ENCODE assay signal across 17 cellular contexts in genomic region chr10:46263831-46264268, GRCh38. TPM values are rescaled to one million over a fixed set of nuclear protein-coding genes. Genes with fewer than 3 reads are reported as not detected.
DNase-seq lines count a peak whose midpoint lies in the region; ATAC-seq and TF ChIP-seq lines count a peak whose summit lies in the region.
"Had no signal": no experiment of that assay in that cellular context is flagged by ENCODE, and none has a peak within 500 bp of the region (broad histone marks: within the 10 kb centered on the region; RNA-seq: fewer than 3 reads in every experiment).

No MANE protein-coding gene starts in this region.

- POLR2A ChIA-PET in activated CD4-positive, alpha-beta memory T cell treated with anti-CD3 and anti-CD28 coated beads for 36 hours (lab: Charles Lee), result no interaction called here
- POLR2A ChIA-PET in activated CD4-positive, alpha-beta memory T cell treated with anti-CD3 and anti-CD28 coated beads, Interleukin-2, amount 10 ng/mL, durations not matched to agents 7 days and 5 days (lab: Charles Lee), result no interaction called here

- peaks cover 27% of the 10 kb centered on the region for H3K4me1 Mint-ChIP-seq in activated CD4-positive, alpha-beta memory T cell treated with anti-CD3 and anti-CD28 coated beads for 36 hours (ENCODE audit: low read depth)
- H3K4me1 Mint-ChIP-seq in activated CD4-positive, alpha-beta memory T cell treated with anti-CD3 and anti-CD28 coated beads, Interleukin-2, amount 10 ng/mL, durations not matched to agents 7 days and 5 days, result peaks cover 8% of the 10 kb centered on the region
- peaks cover 15 to 68% (median 37%) of the 10 kb centered on the region in 4 donors for H3K4me1 Mint-ChIP-seq in CD4-positive, CD25-positive, alpha-beta regulatory T cell

- no peak overlapping the region for H3K4me2 ChIP-seq in neuronal stem cell (ENCODE audit: insufficient read depth, low read length, poor library complexity, severe bottlenecking)
- H3K4me2 ChIP-seq: PC-9 had no signal

- H3K23ac ChIP-seq in neuronal stem cell (ENCODE audit: low read depth, low read length, poor library complexity), result no peak overlapping the region

- no peaks in the 10 kb centered on the region for H3K27me3 ChIP-seq in CD4-positive, CD25-positive, alpha-beta regulatory T cell (ENCODE audit: control insufficient read depth, insufficient read depth, low read length)
- peaks cover 0 to 3% (median 0%) of the 10 kb centered on the region in 3 experiments for H3K27me3 ChIP-seq in neuronal stem cell (ENCODE audit: control insufficient read depth in 3 of 3, insufficient read depth in 3 of 3, low read depth in 1 of 3, low read length in 3 of 3)

- no peak overlapping the region for H4K91ac ChIP-seq in neuronal stem cell (ENCODE audit: low read depth, low read length, poor library complexity)

- H3K4me3 ChIP-seq in CD4-positive, CD25-positive, alpha-beta regulatory T cell (ENCODE audit: low read depth, low read length), result no peak overlapping the region
- H3K4me3 ChIP-seq in coronary artery, result no peak overlapping the region
- no peak overlapping the region for H3K4me3 ChIP-seq in neuronal stem cell (ENCODE audit: low read length in 2 of 2)
- H3K4me3 ChIP-seq: PC-9 had no signal

- DNase-seq in activated CD4-positive, alpha-beta memory T cell treated with anti-CD3 and anti-CD28 coated beads for 36 hours, result peak; percentile 7
- no peak for DNase-seq in activated CD4-positive, alpha-beta memory T cell treated with anti-CD3 and anti-CD28 coated beads, Interleukin-2, amount 10 ng/mL, durations not matched to agents 7 days and 5 days
- no peak for DNase-seq in CD4-positive, CD25-positive, alpha-beta regulatory T cell
- DNase-seq in coronary artery (ENCODE audit: low spot score), result peak; percentile 68
- DNase-seq in neuronal stem cell (ENCODE audit: low spot score), result no peak
- DNase-seq in OCI-M2 (lab: John Stamatoyannopoulos, UW; ENCODE audit: unreplicated experiment), result no peak
- no peak for DNase-seq in left colon
- DNase-seq: DMS79 treated with DMSO at 0.1 percent for 48 hours, NCI-H1092 treated with DMSO at 0.1 percent for 48 hours, NCI-H146, NCI-H2029 treated with DMSO at 0.1 percent for 48 hours, NCI-H2171, NCI-H526, PC-9 had no signal

- no peak for TF ChIP-seq CTCF in coronary artery (IDR thresholded peaks at IDR 0.05)

- no peak overlapping the region for H3K27ac ChIP-seq in CD4-positive, CD25-positive, alpha-beta regulatory T cell (ENCODE audit: insufficient read depth, low read length, poor library complexity, severe bottlenecking)
- H3K27ac ChIP-seq in coronary artery (no peak overlapping the region), neuronal stem cell (replicated peaks; ENCODE audit: low read length) (no peak overlapping the region)
- H3K27ac ChIP-seq: PC-9, RWPE1 had no signal

- peak overlapping the region; percentile 46 for H3K4ac ChIP-seq in neuronal stem cell (ENCODE audit: low read length)

- H3K18ac ChIP-seq in neuronal stem cell (ENCODE audit: low read length), result peak overlapping the region; percentile 59

- H2BK5ac ChIP-seq in neuronal stem cell (ENCODE audit: low read length), result no peak overlapping the region

- no peak overlapping the region for H2BK120ac ChIP-seq in neuronal stem cell (ENCODE audit: low read depth, low read length)

- H3K27me3 Mint-ChIP-seq in activated CD4-positive, alpha-beta memory T cell treated with anti-CD3 and anti-CD28 coated beads for 36 hours, result no peaks in the 10 kb centered on the region
- H3K27me3 Mint-ChIP-seq in activated CD4-positive, alpha-beta memory T cell treated with anti-CD3 and anti-CD28 coated beads, Interleukin-2, amount 10 ng/mL, durations not matched to agents 7 days and 5 days, result no peaks in the 10 kb centered on the region
- no peaks in the 10 kb centered on the region for H3K27me3 Mint-ChIP-seq in CD4-positive, CD25-positive, alpha-beta regulatory T cell

- no peaks in the 10 kb centered on the region for H3K9me3 Mint-ChIP-seq in activated CD4-positive, alpha-beta memory T cell treated with anti-CD3 and anti-CD28 coated beads for 36 hours
- no peaks in the 10 kb centered on the region for H3K9me3 Mint-ChIP-seq in activated CD4-positive, alpha-beta memory T cell treated with anti-CD3 and anti-CD28 coated beads, Interleukin-2, amount 10 ng/mL, durations not matched to agents 7 days and 5 days
- no peaks in the 10 kb centered on the region for H3K9me3 Mint-ChIP-seq in CD4-positive, CD25-positive, alpha-beta regulatory T cell

- no peak overlapping the region for H3K14ac ChIP-seq in neuronal stem cell (ENCODE audit: low read length)

- H3K4me3 Mint-ChIP-seq in activated CD4-positive, alpha-beta memory T cell treated with anti-CD3 and anti-CD28 coated beads for 36 hours, result no peak overlapping the region
- no peak overlapping the region for H3K4me3 Mint-ChIP-seq in activated CD4-positive, alpha-beta memory T cell treated with anti-CD3 and anti-CD28 coated beads, Interleukin-2, amount 10 ng/mL, durations not matched to agents 7 days and 5 days
- H3K4me3 Mint-ChIP-seq in CD4-positive, CD25-positive, alpha-beta regulatory T cell, result peak overlapping the region in 1 of 4 donors; percentile 12

- no peak overlapping the region for H2BK12ac ChIP-seq in neuronal stem cell (ENCODE audit: low read length)

- H2BK15ac ChIP-seq in neuronal stem cell (ENCODE audit: low read length), result no peak overlapping the region

- H2AFZ ChIP-seq in neuronal stem cell (ENCODE audit: low read length), result no peak overlapping the region
- H2AFZ ChIP-seq: PC-9 had no signal

- H3K36me3 ChIP-seq in CD4-positive, CD25-positive, alpha-beta regulatory T cell (ENCODE audit: control insufficient read depth, insufficient read depth, low read length), result peaks cover 39% of the 10 kb centered on the region
- no peaks in the 10 kb centered on the region for H3K36me3 ChIP-seq in neuronal stem cell (replicated peaks in 1 of 2; ENCODE audit: control insufficient read depth in 2 of 2, insufficient read depth in 2 of 2, low read length in 2 of 2)

- H3K36me3 Mint-ChIP-seq in activated CD4-positive, alpha-beta memory T cell treated with anti-CD3 and anti-CD28 coated beads for 36 hours, result peaks cover 5% of the 10 kb centered on the region
- H3K36me3 Mint-ChIP-seq in activated CD4-positive, alpha-beta memory T cell treated with anti-CD3 and anti-CD28 coated beads, Interleukin-2, amount 10 ng/mL, durations not matched to agents 7 days and 5 days (ENCODE audit: low read depth), result peaks cover 21% of the 10 kb centered on the region
- H3K36me3 Mint-ChIP-seq in CD4-positive, CD25-positive, alpha-beta regulatory T cell, result peaks cover 16% of the 10 kb centered on the region

- H3K27ac Mint-ChIP-seq in activated CD4-positive, alpha-beta memory T cell treated with anti-CD3 and anti-CD28 coated beads for 36 hours, result no peak overlapping the region
- H3K27ac Mint-ChIP-seq in activated CD4-positive, alpha-beta memory T cell treated with anti-CD3 and anti-CD28 coated beads, Interleukin-2, amount 10 ng/mL, durations not matched to agents 7 days and 5 days, result no peak overlapping the region
- H3K27ac Mint-ChIP-seq in CD4-positive, CD25-positive, alpha-beta regulatory T cell, result peak overlapping the region; percentile 74 to 91 (median 85)

- H3K9me3 ChIP-seq in CD4-positive, CD25-positive, alpha-beta regulatory T cell (ENCODE audit: control insufficient read depth in 2 of 2, low read length in 2 of 2), result no peaks in the 10 kb centered on the region
- peaks cover 0 to 4% of the 10 kb centered on the region in 2 donors for H3K9me3 ChIP-seq in neuronal stem cell (replicated peaks in 1 of 2; ENCODE audit: control insufficient read depth in 2 of 2, insufficient read depth in 1 of 2, low read depth in 1 of 2, low read length in 2 of 2)

- no CpG with 5 or more reads among the region's 6 CpGs for WGBS in neuronal stem cell (ENCODE audit: extremely low coverage in 2 of 2, insufficient read length in 2 of 2, insufficient replicate concordance in 1 of 2), 2 donors

- intact Hi-C loops in activated CD4-positive, alpha-beta memory T cell treated with anti-CD3 and anti-CD28 coated beads for 36 hours (cut with micrococcal nuclease), result no loop called here
- intact Hi-C loops in left colon (cut with DNase I, micrococcal nuclease), result no loop called here

- no peak overlapping the region for H4K8ac ChIP-seq in neuronal stem cell (ENCODE audit: low read depth, low read length)

- no peak overlapping the region for H3K9ac ChIP-seq in neuronal stem cell (ENCODE audit: low read depth, low read length, poor library complexity)

- CTCF ChIA-PET in activated CD4-positive, alpha-beta memory T cell treated with anti-CD3 and anti-CD28 coated beads for 36 hours (lab: Charles Lee), result no interaction called here
- CTCF ChIA-PET in activated CD4-positive, alpha-beta memory T cell treated with anti-CD3 and anti-CD28 coated beads, Interleukin-2, amount 10 ng/mL, durations not matched to agents 7 days and 5 days (lab: Charles Lee), result no interaction called here

- peaks cover 2% of the 10 kb centered on the region for H3K79me1 ChIP-seq in neuronal stem cell (ENCODE audit: low read depth, low read length)

- peaks cover 39% of the 10 kb centered on the region for H3K4me1 ChIP-seq in CD4-positive, CD25-positive, alpha-beta regulatory T cell (ENCODE audit: control insufficient read depth, insufficient read depth, low read length, poor library complexity, severe bottlenecking)
- H3K4me1 ChIP-seq in neuronal stem cell (ENCODE audit: control insufficient read depth in 2 of 2, insufficient read depth in 1 of 2, low read depth in 1 of 2, low read length in 2 of 2), result peaks cover 0 to 2% of the 10 kb centered on the region in 2 donors

- H2AK5ac ChIP-seq in neuronal stem cell (ENCODE audit: low read depth, low read length), result peak overlapping the region; percentile 33

- ATAC-seq in CD4-positive, CD25-positive, alpha-beta regulatory T cell (ENCODE audit: low read depth in 2 of 2), result no peak
- ATAC-seq in GM19455 (IDR thresholded peaks at IDR 0.05; ENCODE audit: unreplicated experiment), result no peak
- ATAC-seq in left colon, result no peak

RNA-seq across cellular contexts. Expression of gene ANTXRL, which starts 22.9 kb away (rescaled TPM):
- not detected for total RNA-seq in activated CD4-positive, alpha-beta memory T cell treated with anti-CD3 and anti-CD28 coated beads for 36 hours
- total RNA-seq in activated CD4-positive, alpha-beta memory T cell treated with anti-CD3 and anti-CD28 coated beads, Interleukin-2, amount 10 ng/mL, durations not matched to agents 7 days and 5 days, result not detected
- not detected for total RNA-seq in CD4-positive, CD25-positive, alpha-beta regulatory T cell
- under 1 TPM in 1 of 4 donors, not detected in 3; 0.72 TPM for polyA plus RNA-seq in CD4-positive, CD25-positive, alpha-beta regulatory T cell
- not detected for polyA plus RNA-seq in neuronal stem cell (2013, experiment 1 of 2)
- not detected for polyA plus RNA-seq in neuronal stem cell (2013, experiment 2 of 2)
- total RNA-seq in left colon, result not detected
- polyA plus RNA-seq: BJ had no signal

Comparison
In these comparisons a context has a peak if more than half of its experiments do, and no peak if none do; other contexts are left out.
1. DNase-seq: peak in activated CD4-positive, alpha-beta memory T cell treated with anti-CD3 and anti-CD28 coated beads for 36 hours (single experiment) and coronary artery (single experiment); none in activated CD4-positive, alpha-beta memory T cell treated with anti-CD3 and anti-CD28 coated beads, Interleukin-2, amount 10 ng/mL, durations not matched to agents 7 days and 5 days (single experiment), CD4-positive, CD25-positive, alpha-beta regulatory T cell (0 of 3), neuronal stem cell (single experiment), OCI-M2 (single experiment) and left colon (0 of 2).
2. H3K27ac Mint-ChIP-seq: peak in CD4-positive, CD25-positive, alpha-beta regulatory T cell (3 of 3); none in activated CD4-positive, alpha-beta memory T cell treated with anti-CD3 and anti-CD28 coated beads for 36 hours (single experiment) and activated CD4-positive, alpha-beta memory T cell treated with anti-CD3 and anti-CD28 coated beads, Interleukin-2, amount 10 ng/mL, durations not matched to agents 7 days and 5 days (single experiment).